Comparison of ENCODE assay signal across 9 cellular contexts in genomic region chr4:48343035-48343434, GRCh38. TPM values are rescaled to one million over a fixed set of nuclear protein-coding genes. Genes with fewer than 3 reads are reported as not detected.
DNase-seq lines count a peak whose midpoint lies in the region; ATAC-seq, FAIRE-seq and TF ChIP-seq lines count a peak whose summit lies in the region.
"Had no signal": no experiment of that assay in that cellular context is flagged by ENCODE, and none has a peak within 500 bp of the region (broad histone marks: within the 10 kb centered on the region; RNA-seq: fewer than 3 reads in every experiment).

No MANE protein-coding gene starts in this region.

- H3K4me3 ChIP-seq in AG04450 (ENCODE audit: low read depth, low read length) = peak overlapping the region; percentile 76
- H3K4me3 ChIP-seq in Jurkat, Clone E6-1 (ENCODE audit: low read length) = peak overlapping the region; percentile 74
- peak overlapping the region; percentile 79 for H3K4me3 ChIP-seq in bronchial epithelial cell (ENCODE audit: low read depth, low read length)

- H3K27me3 Mint-ChIP-seq in naive B cell = no peaks in the 10 kb centered on the region

- peaks cover 0 to 8% of the 10 kb centered on the region in 2 donors for H3K36me3 Mint-ChIP-seq in naive B cell

- POLR2A ChIA-PET in AG04450 (lab: Yijun Ruan, JAX) = interaction anchor here (1.4 to 2.3 kb wide), 2 partner anchors 15 to 33 kb away, joined by 4 to 12 read pairs; no protein-coding TSS in a partner anchor

- no peak for FAIRE-seq in bronchial epithelial cell (lab: Jason Lieb, UNC)

- no peaks in the 10 kb centered on the region for H3K9me3 ChIP-seq in AG04450 (ENCODE audit: control insufficient read depth, insufficient read depth, low read length)

- no peaks in the 10 kb centered on the region for H3K36me3 ChIP-seq in bronchial epithelial cell (ENCODE audit: control insufficient read depth, insufficient read depth, low read length)

- no peak overlapping the region for H3K27ac ChIP-seq in AG04450 (ENCODE audit: low read depth, low read length)

- DNase-seq in AG04450 (ENCODE audit: low read depth, low spot score) = no peak
- no peak for DNase-seq in Jurkat, Clone E6-1 (ENCODE audit: low read depth, low spot score)
- no peak for DNase-seq in bronchial epithelial cell (ENCODE audit: low read depth)
- no peak for DNase-seq in naive B cell
- DNase-seq in GM13976 (ENCODE audit: low spot score) = no peak
- no peak for DNase-seq in ecto neural progenitor cell (ENCODE audit: low spot score)
- no peak for DNase-seq in midbrain (lab: John Stamatoyannopoulos, UW)
- DNase-seq in AG20443 (ENCODE audit: low spot score) = no peak
- DNase-seq: NCI-H510A treated with DMSO at 0.1 percent for 48 hours had no signal

- in situ Hi-C loops in GM13976 (cut with MboI; ENCODE audit: low sequenced_read_pairs, unreplicated experiment) = no loop called here

- peak overlapping the region in 5 of 6 donors; percentile 8 to 99 (median 85) for H3K27ac Mint-ChIP-seq in naive B cell

- no peaks in the 10 kb centered on the region for H3K27me3 ChIP-seq in AG04450 (ENCODE audit: control insufficient read depth, insufficient read depth, low read length)
- H3K27me3 ChIP-seq in bronchial epithelial cell (ENCODE audit: control insufficient read depth, insufficient read depth, low read length) = no peaks in the 10 kb centered on the region

- no peak for TF ChIP-seq CTCF in AG04450 (IDR thresholded peaks at IDR 0.05; ENCODE audit: low read depth, low read length)
- no peak for TF ChIP-seq CTCF in bronchial epithelial cell (IDR thresholded peaks at IDR 0.05; ENCODE audit: insufficient read depth, low read length, severe bottlenecking)
- no peak for TF ChIP-seq CTCF in GM13976 (IDR thresholded peaks at IDR 0.05; ENCODE audit: borderline replicate concordance, control extremely low read depth, extremely low read depth, insufficient read depth, missing control alignments)

- H3K4me3 Mint-ChIP-seq in naive B cell = peak overlapping the region; percentile 64 to 99 (median 94)

- H3K4me1 Mint-ChIP-seq in naive B cell = peaks cover 35 to 62% (median 49%) of the 10 kb centered on the region in 3 donors

- H3K9me3 Mint-ChIP-seq in naive B cell = no peaks in the 10 kb centered on the region

- ATAC-seq in naive B cell (ENCODE audit: low read depth in 2 of 2) = no peak

- CTCF ChIA-PET in AG04450 (lab: Charles Lee) = no interaction called here

RNA-seq across cellular contexts. Expression of gene SLAIN2, which starts 1.7 kb away (rescaled TPM):
- polyA plus RNA-seq in AG04450 (2011; rRNA removed) (33.7 and 45.0 TPM in 2 replicates), naive B cell (ENCODE audit: low read depth in 6 of 6) (10 to 100 TPM; 14.5 to 33.2 (median 28.0) TPM)
- polyA minus RNA-seq in AG04450 (2011; rRNA and poly(A)+ RNA removed) = 23.4 and 32.8 TPM in 2 replicates
- 59.6 TPM for polyA plus RNA-seq in Jurkat, Clone E6-1 (2012; ENCODE audit: insufficient read depth, insufficient read length)
- 28.7 and 30.3 TPM in 2 replicates for total RNA-seq in bronchial epithelial cell
